ENCODE assay signal across 12 cellular contexts in the genomic region with DNA sequence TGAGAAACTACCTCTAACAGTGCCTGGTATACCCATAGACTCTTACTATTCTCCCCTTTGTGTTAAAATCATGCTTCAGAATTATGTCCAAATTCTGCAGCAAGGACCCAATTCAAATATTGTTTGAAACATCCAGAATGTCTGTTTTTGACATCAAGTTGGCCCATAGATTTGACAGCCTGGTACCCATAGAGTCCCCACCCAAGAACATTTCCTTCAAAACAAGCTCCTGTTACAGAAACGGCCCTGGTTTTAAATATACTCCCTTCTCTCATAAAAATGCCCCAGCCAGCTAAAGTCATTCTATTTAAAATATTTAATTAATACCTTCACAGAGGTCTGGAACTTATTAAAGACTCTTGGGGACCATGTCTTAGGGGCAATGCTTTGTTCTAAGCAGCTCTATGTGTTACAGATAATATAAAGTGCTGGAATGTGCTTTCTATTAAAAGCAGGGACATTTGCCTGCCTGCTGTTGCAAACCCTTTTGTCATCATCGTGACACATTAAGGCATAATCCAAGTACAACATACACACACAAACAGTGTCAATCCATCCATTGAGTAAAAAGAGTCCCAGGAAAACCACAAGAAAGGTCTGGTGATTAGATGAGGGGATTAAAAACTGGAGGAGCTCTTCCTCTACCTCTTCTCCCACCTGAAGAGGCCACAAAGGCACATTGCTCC.
"Had no signal": no experiment of that assay in that cellular context is flagged by ENCODE, and none has a peak within 500 bp of the region (broad histone marks: within the 10 kb centered on the region; RNA-seq: fewer than 3 reads in every experiment).

No MANE protein-coding gene starts in this region.

- H3K27me3 ChIP-seq: stomach had no signal

- H3K4me3 ChIP-seq: psoas muscle, stomach, thoracic aorta had no signal

- H3K36me3 ChIP-seq: stomach, thoracic aorta had no signal

- H3K9me3 ChIP-seq: psoas muscle, stomach, thoracic aorta had no signal

- ATAC-seq: left colon; natural killer cell treated with Interleukin-12 subunit alpha and Interleukin-12 subunit beta and Interleukin-15 and Interleukin-18, amount 100 ng/mL, for 72 hours; psoas muscle; sciatic nerve had no signal

- H3K9me3 Mint-ChIP-seq: dendritic cell treated with granulocyte-macrophage colony-stimulating factor and Interleukin-4, amounts not matched to agents 40 ng/mL and 50 ng/mL, for 4 days; natural killer cell treated with Interleukin-12 subunit alpha and Interleukin-12 subunit beta and Interleukin-15 and Interleukin-18, amount 100 ng/mL, for 72 hours had no signal

- H3K4me3 Mint-ChIP-seq: dendritic cell treated with granulocyte-macrophage colony-stimulating factor and Interleukin-4, amounts not matched to agents 40 ng/mL and 50 ng/mL, for 4 days; natural killer cell treated with Interleukin-12 subunit alpha and Interleukin-12 subunit beta and Interleukin-15 and Interleukin-18, amount 100 ng/mL, for 72 hours had no signal

- H3K27me3 Mint-ChIP-seq: dendritic cell treated with granulocyte-macrophage colony-stimulating factor and Interleukin-4, amounts not matched to agents 40 ng/mL and 50 ng/mL, for 4 days had no signal

- H3K36me3 Mint-ChIP-seq: natural killer cell treated with Interleukin-12 subunit alpha and Interleukin-12 subunit beta and Interleukin-15 and Interleukin-18, amount 100 ng/mL, for 72 hours had no signal

- H3K4me1 ChIP-seq: psoas muscle had no signal

- H3K27ac Mint-ChIP-seq: dendritic cell treated with granulocyte-macrophage colony-stimulating factor and Interleukin-4, amounts not matched to agents 40 ng/mL and 50 ng/mL, for 4 days; natural killer cell treated with Interleukin-12 subunit alpha and Interleukin-12 subunit beta and Interleukin-15 and Interleukin-18, amount 100 ng/mL, for 72 hours had no signal

- DNase-seq: activated naive CD4-positive, alpha-beta T cell treated with anti-CD3 and anti-CD28 coated beads, Interleukin-2, amount 50 U/mL, for 16 hours; cerebellar nuclear complex; left colon; mammary epithelial cell; psoas muscle; stimulated activated CD4-positive, alpha-beta T cell treated with anti-CD3 and anti-CD28 coated beads, Interleukin-4, amount 100 ng/mL, for 24 hours; stomach; T1000 had no signal

- H3K27ac ChIP-seq: psoas muscle, stomach, thoracic aorta had no signal
